2 cellular contexts compared by ENCODE assay signal in the genomic region with DNA sequence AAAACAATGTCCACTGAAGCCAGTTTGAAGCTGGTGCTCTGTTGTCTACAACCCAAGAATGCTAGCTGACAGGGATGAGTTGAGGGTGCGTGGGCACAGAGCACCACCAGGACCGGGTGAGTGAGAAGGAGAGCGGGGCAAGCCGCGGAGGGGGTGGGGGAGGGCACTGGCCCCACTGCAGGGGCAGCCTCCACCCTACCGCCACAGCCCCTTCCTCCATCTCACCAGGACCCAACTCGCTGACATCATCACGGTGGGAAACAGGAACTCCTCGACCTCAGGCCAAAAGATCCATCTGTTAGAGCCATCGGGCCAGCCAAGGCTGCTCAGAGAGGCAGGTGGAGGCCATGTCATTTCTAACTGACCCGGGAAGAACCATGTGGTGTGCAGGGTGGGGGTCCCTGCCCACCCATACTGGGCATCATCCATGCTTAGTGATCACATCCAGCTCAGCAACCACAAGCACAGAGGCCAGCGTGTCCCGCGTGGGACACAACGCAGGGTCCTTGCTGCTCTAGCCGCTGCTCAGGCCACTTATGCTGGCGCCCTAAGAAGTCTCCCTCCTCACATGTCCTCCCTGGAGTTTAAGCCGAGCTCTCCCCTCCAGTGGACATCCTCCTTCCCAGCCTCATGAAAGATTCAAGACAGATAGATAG.
TF ChIP-seq lines count a peak whose summit lies in the region.

No MANE protein-coding gene starts in this region.

TF ChIP-seq in IMR-90, 13 proteins besides CTCF, POLR2A, EP300 and RAD21:
- no peak for TF ChIP-seq RFX5 (IDR thresholded peaks at IDR 0.05; ENCODE audit: low read depth, low read length)
- TF ChIP-seq CEBPB (IDR thresholded peaks at IDR 0.05; ENCODE audit: low read depth, low read length): no peak
- no peak for TF ChIP-seq MAFK (IDR thresholded peaks at IDR 0.05; ENCODE audit: low read depth, low read length)
- TF ChIP-seq ELK1 (IDR thresholded peaks at IDR 0.05; ENCODE audit: borderline replicate concordance, low read depth, low read length): no peak
- no peak for TF ChIP-seq MAZ (IDR thresholded peaks at IDR 0.05; ENCODE audit: borderline replicate concordance, low read depth, low read length)
- no peak for TF ChIP-seq NFE2L2 (IDR thresholded peaks at IDR 0.05; ENCODE audit: low read depth, low read length)

TF ChIP-seq in endothelial cell of umbilical vein, 7 proteins besides CTCF, POLR2A, EP300 and RAD21:
- TF ChIP-seq MYC (IDR thresholded peaks at IDR 0.05; ENCODE audit: low read depth, low read length) (no peak), GATA2 (IDR thresholded peaks at IDR 0.05; ENCODE audit: insufficient read depth, insufficient read length, low read depth, low read length) (no peak)
- TF ChIP-seq, protein P1, sequence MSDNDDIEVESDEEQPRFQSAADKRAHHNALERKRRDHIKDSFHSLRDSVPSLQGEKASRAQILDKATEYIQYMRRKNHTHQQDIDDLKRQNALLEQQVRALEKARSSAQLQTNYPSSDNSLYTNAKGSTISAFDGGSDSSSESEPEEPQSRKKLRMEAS (IDR thresholded peaks at IDR 0.05; ENCODE audit: insufficient read depth, insufficient read length): no peak
TF ChIP-seq in endothelial cell of umbilical vein: peak in this region for 0.
